ENCODE assay signal across 8 cellular contexts in the genomic region with DNA sequence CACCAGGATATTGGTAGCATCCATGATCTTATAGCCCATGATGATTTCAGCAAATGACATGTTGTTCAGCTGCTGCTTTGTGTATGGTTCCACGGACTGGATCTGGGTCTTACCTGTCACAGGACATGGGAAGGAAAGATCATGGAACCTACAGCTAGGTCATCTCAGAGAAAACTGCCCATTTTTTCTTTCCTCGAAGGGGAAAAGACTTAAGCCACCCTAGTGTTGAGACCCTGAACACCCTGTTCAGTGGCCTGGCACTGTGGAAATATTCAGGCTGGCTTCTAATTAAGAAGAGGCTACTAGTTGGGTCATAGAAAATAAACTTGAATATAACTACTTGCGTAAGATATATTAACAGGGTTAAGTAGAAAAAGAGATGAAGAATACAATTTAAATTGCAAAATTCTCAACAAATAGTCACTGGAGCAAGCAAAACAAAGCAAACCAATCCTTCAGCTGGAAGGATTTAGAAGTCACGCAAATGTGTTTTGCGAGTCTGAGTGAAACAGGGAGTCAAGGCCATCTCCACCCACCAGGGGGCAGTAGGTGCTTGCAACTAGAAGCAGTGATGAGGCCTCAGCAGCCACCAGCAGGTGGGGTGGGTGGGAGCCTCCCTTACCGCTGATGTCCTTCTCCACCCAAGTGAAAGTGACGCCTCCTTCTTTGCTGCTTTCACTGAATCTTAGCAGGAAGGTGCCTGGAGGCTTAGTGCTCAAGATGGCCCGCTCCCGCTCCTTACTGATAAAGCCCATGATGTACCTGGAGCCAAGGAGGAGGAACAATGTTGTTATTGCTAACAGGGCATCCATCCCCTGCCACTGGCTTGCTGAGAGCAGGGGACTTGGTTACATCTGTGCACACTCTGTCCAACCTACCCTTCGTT. TPM values are rescaled to one million over a fixed set of nuclear protein-coding genes. Genes with fewer than 3 reads are reported as not detected.
DNase-seq lines count a peak whose midpoint lies in the region; ATAC-seq, FAIRE-seq and TF ChIP-seq lines count a peak whose summit lies in the region.

No MANE protein-coding gene starts in this region.

- peak; percentile 95 for FAIRE-seq in GM12878 (lab: Jason Lieb, UNC)

- RAD21 ChIA-PET in GM12878 (lab: Charles Lee; ENCODE audit: unreplicated experiment): interaction anchor here (0.7 to 21.1 kb wide), 9 partner anchors 10 to 100 kb away, joined by 3 to 373 read pairs (median 3); partner anchors contain the start of gene STAT3

- TF ChIP-seq POLR2A in GM12878 (IDR thresholded peaks at IDR 0.05; ENCODE audit: low read depth, low read length): peak; percentile 32; the same call in 1 of the 2 replicates

- H2AFZ ChIP-seq in GM12878 (ENCODE audit: control insufficient read depth, low read depth, low read length): no peak overlapping the region
- H2AFZ ChIP-seq in smooth muscle cell (ENCODE audit: low read depth): no peak overlapping the region

- peak; percentile 99 for TF ChIP-seq RAD21 in GM12878 (IDR thresholded peaks at IDR 0.05; ENCODE audit: insufficient read depth, low read depth, low read length)

- in situ Hi-C loops in GM12878 (cut with MboI): loop anchor here (5.0 kb wide), 2 partner anchors 80 to 205 kb away; no protein-coding TSS in a partner anchor

- POLR2A ChIA-PET in GM12878 (lab: Charles Lee): interaction anchor here (0.6 to 1.5 kb wide), 5 partner anchors 11 to 126 kb away, joined by 3 to 7 read pairs (median 4); no protein-coding TSS in a partner anchor

- no TSS peak for BruUV-seq in GM12878 (replicated peaks; lab: Mats Ljungman, UMichigan)

- H3K9me3 ChIP-seq in GM12878 (replicated peaks; ENCODE audit: control insufficient read depth, insufficient read depth, low read length): no peaks in the 10 kb centered on the region
- no peaks in the 10 kb centered on the region for H3K9me3 ChIP-seq in smooth muscle cell (replicated peaks; ENCODE audit: low read depth)

- H3K27me3 ChIP-seq in GM12878 (replicated peaks in 1 of 2; ENCODE audit: control insufficient read depth in 2 of 2, insufficient read depth in 2 of 2, low read length in 1 of 2): no peaks in the 10 kb centered on the region
- H3K27me3 ChIP-seq in smooth muscle cell (ENCODE audit: low read depth): no peaks in the 10 kb centered on the region

- TF ChIP-seq CTCF in GM12878 (IDR thresholded peaks at IDR 0.05 in 2 of 3, conservative IDR thresholded peaks at IDR 0.05 in 1 of 3; ENCODE audit: control insufficient read depth in 2 of 3, extremely low read depth in 1 of 3, insufficient read depth in 1 of 3, low read depth in 3 of 3, low read length in 3 of 3) (peak; percentile 99 to 100 (median 100); a peak in 5 of 6 replicates), smooth muscle cell (IDR thresholded peaks at IDR 0.05; ENCODE audit: borderline replicate concordance, insufficient read depth, poor library complexity, severe bottlenecking) (peak; percentile 97)

- peak in 1 of 2 experiments; percentile 14; a peak in 1 of 4 replicates for TF ChIP-seq EP300 in GM12878 (IDR thresholded peaks at IDR 0.05; ENCODE audit: borderline replicate concordance in 1 of 2, control insufficient read depth in 1 of 2, low read depth in 2 of 2, low read length in 2 of 2)

- intact Hi-C loops in GM12878 (cut with micrococcal nuclease; ENCODE audit: unreplicated experiment): loop anchor here (1.0 to 5.0 kb wide), 4 partner anchors 65 to 204 kb away; partner anchors contain the start of gene STAT3

- SMC1A ChIA-PET in GM12878 (lab: Charles Lee; ENCODE audit: uncharacterized antibody, unreplicated experiment): interaction anchor here (0.6 to 23.8 kb wide), 13 partner anchors 9 to 205 kb away, joined by 3 to 528 read pairs (median 4); partner anchors contain the start of gene STAT3

- 15% methylated on average over 10 of the region's 10 CpGs for WGBS in GM12878 (ENCODE audit: insufficient coverage, insufficient replicate concordance, low lambda C conversion rate, missing lambda C conversion rate)
- WGBS in smooth muscle cell (ENCODE audit: low lambda C conversion rate): 47% methylated on average over 10 of the region's 10 CpGs

- H3K4me2 ChIP-seq in GM12878 (ENCODE audit: control insufficient read depth, insufficient read depth) (no peak overlapping the region; the same call in 1 of the 2 replicates), smooth muscle cell (no peak overlapping the region)

- H3K36me3 ChIP-seq in GM12878 (ENCODE audit: control insufficient read depth in 2 of 2, insufficient read depth in 2 of 2, low read length in 1 of 2): peaks cover 7 to 36% of the 10 kb centered on the region in 2 experiments; a peak in 3 of 4 replicates
- peaks cover 11% of the 10 kb centered on the region for H3K36me3 ChIP-seq in smooth muscle cell (ENCODE audit: low read depth)

- H4K20me1 ChIP-seq in GM12878 (ENCODE audit: control insufficient read depth, insufficient read depth) (no peaks in the 10 kb centered on the region), smooth muscle cell (ENCODE audit: low read depth) (peaks cover 70% of the 10 kb centered on the region)

- H3F3A ChIP-seq in smooth muscle cell (ENCODE audit: low read depth): peaks cover 19% of the 10 kb centered on the region

- no peak overlapping the region for H3K4me3 ChIP-seq in GM12878
- no peak overlapping the region for H3K4me3 ChIP-seq in smooth muscle cell

- H3K27ac ChIP-seq in GM12878 (ENCODE audit: control insufficient read depth, insufficient read depth) (peak overlapping the region; percentile 40), smooth muscle cell (ENCODE audit: low read depth) (peak overlapping the region; percentile 69)

- CTCF ChIA-PET in GM12878 (lab: Yijun Ruan, JAX): interaction anchor here (0.6 to 22.1 kb wide), 34 partner anchors 9 to 277 kb away, joined by 3 to 732 read pairs (median 3); partner anchors contain the start of genes CAVIN1, GHDC, NAGLU and STAT3

- H3K4me1 ChIP-seq in GM12878 (ENCODE audit: control insufficient read depth, insufficient read depth, low read length) (peaks cover 18% of the 10 kb centered on the region), smooth muscle cell (ENCODE audit: low read depth) (no peaks in the 10 kb centered on the region)

- ATAC-seq in HG02970 (IDR thresholded peaks at IDR 0.05; ENCODE audit: low FRiP score, unreplicated experiment): peak; percentile 60
- peak; percentile 99 for ATAC-seq in GM12878
- no peak for ATAC-seq in GM21619 (IDR thresholded peaks at IDR 0.05; ENCODE audit: unreplicated experiment)

- H3K79me2 ChIP-seq in GM12878 (ENCODE audit: control insufficient read depth, insufficient read depth, low read length): no peaks in the 10 kb centered on the region
- no peaks in the 10 kb centered on the region for H3K79me2 ChIP-seq in smooth muscle cell (ENCODE audit: low read depth)

- DNase-seq in EH (ENCODE audit: low read depth) (peak; percentile 91), NCI-H2171 (lab: John Stamatoyannopoulos, UW) (peak; percentile 87), UCSD-AML1 (lab: John Stamatoyannopoulos, UW; ENCODE audit: unreplicated experiment) (peak; percentile 90), GM12878 (ENCODE audit: low read depth, low spot score) (peak; percentile 61), iPS DF 19.7 (ENCODE audit: low read depth, low spot score) (peak; percentile 84), smooth muscle cell (lab: John Stamatoyannopoulos, UW; ENCODE audit: unreplicated experiment) (peak; percentile 75)

- H3K9ac ChIP-seq in GM12878 (ENCODE audit: control insufficient read depth, insufficient read depth, low read length): no peak overlapping the region
- H3K9ac ChIP-seq in smooth muscle cell (ENCODE audit: low read depth): no peak overlapping the region

TF ChIP-seq in GM12878, 131 proteins besides CTCF, POLR2A, EP300 and RAD21 (continues in another document):
- peak; percentile 100 for TF ChIP-seq SMC3 (IDR thresholded peaks at IDR 0.05; ENCODE audit: borderline replicate concordance, low read length)
- TF ChIP-seq ZZZ3 (IDR thresholded peaks at IDR 0.05; ENCODE audit: control insufficient read depth, insufficient read length, low read depth): no peak

RNA-seq across cellular contexts. Expression of gene STAT5A, which starts 34.3 kb away (rescaled TPM):
- total RNA-seq in GM12878 (2013; cell fraction: nucleolus; rRNA removed): 130 and 152 TPM in 2 replicates
- total RNA-seq in GM12878 (2014; rRNA removed) (71.1 and 81.1 TPM in 2 replicates), GM12878 (2014; rRNA removed; fragmentation: Illumina TruSeq; extraction: Trizol) (25.6 and 26.1 TPM in 2 replicates), GM12878 (2021) (78.9 and 86.4 TPM in 2 replicates), smooth muscle cell (1.7 and 2.6 TPM in 2 replicates)
- 18.4 TPM for polyA plus RNA-seq in GM12878 (2011; ENCODE audit: low read depth)
- polyA plus RNA-seq in GM12878 (2011; rRNA removed) (24.8 and 41.2 TPM in 2 replicates), GM12878 (2014; fragmentation: Illumina TruSeq; extraction: Trizol) (64.7 and 66.2 TPM in 2 replicates), GM12878 (2014; fragmentation: Nextera tagmentation; extraction: Ambion mirVana) (10 to 100 TPM; 14.8 to 24.0 TPM), GM12878 (2014; rRNA removed) (51.4 and 54.6 TPM in 2 replicates), GM12878 (2016; fragmentation: Nextera tagmentation; extraction: Ambion mirVana) (10 to 100 TPM; 36.6 to 41.8 TPM), smooth muscle cell (3.2 and 6.3 TPM in 2 replicates)
- polyA plus RNA-seq in GM12878 (2011; cell fraction: cytosol; rRNA removed): 45.7 and 47.5 TPM in 2 replicates
- polyA plus RNA-seq in GM12878 (2011; cell fraction: nucleus; rRNA removed): 167 and 182 TPM in 2 replicates
- polyA plus RNA-seq in GM12878 (2012): 51.7 TPM in 2 replicates
- polyA minus RNA-seq in GM12878 (2011; rRNA and poly(A)+ RNA removed): 63.8 and 74.0 TPM in 2 replicates
- 31.0 and 31.7 TPM in 2 replicates for polyA minus RNA-seq in GM12878 (2011; cell fraction: cytosol; rRNA and poly(A)+ RNA removed)
- polyA minus RNA-seq in GM12878 (2011; cell fraction: nucleus; rRNA and poly(A)+ RNA removed): 39.9 and 62.0 TPM in 2 replicates

RNA-seq across cellular contexts. Expression of gene STAT5B, which starts 46.4 kb away (rescaled TPM):
- total RNA-seq in GM12878 (2013; cell fraction: nucleolus; rRNA removed): 80.4 and 88.9 TPM in 2 replicates
- total RNA-seq in GM12878 (2014; rRNA removed) (54.0 and 58.5 TPM in 2 replicates), GM12878 (2014; rRNA removed; fragmentation: Illumina TruSeq; extraction: Trizol) (37.1 and 38.1 TPM in 2 replicates), GM12878 (2021) (66.6 and 69.6 TPM in 2 replicates), smooth muscle cell (10.7 and 29.3 TPM in 2 replicates)
- 22.5 TPM for polyA plus RNA-seq in GM12878 (2011; ENCODE audit: low read depth)
- polyA plus RNA-seq in GM12878 (2011; rRNA removed) (46.0 and 52.8 TPM in 2 replicates), GM12878 (2014; fragmentation: Illumina TruSeq; extraction: Trizol) (57.8 and 60.2 TPM in 2 replicates), GM12878 (2014; fragmentation: Nextera tagmentation; extraction: Ambion mirVana) (10 to 100 TPM; 11.0 to 11.8 TPM), GM12878 (2014; rRNA removed) (56.9 and 59.2 TPM in 2 replicates), GM12878 (2016; fragmentation: Nextera tagmentation; extraction: Ambion mirVana) (10 to 100 TPM; 38.8 to 40.6 TPM), smooth muscle cell (12.4 and 15.0 TPM in 2 replicates)
- polyA plus RNA-seq in GM12878 (2011; cell fraction: cytosol; rRNA removed): 41.9 and 44.7 TPM in 2 replicates
- 70.8 and 85.5 TPM in 2 replicates for polyA plus RNA-seq in GM12878 (2011; cell fraction: nucleus; rRNA removed)
- 33.3 and 39.8 TPM in 2 replicates for polyA plus RNA-seq in GM12878 (2012)
- 38.7 and 49.0 TPM in 2 replicates for polyA minus RNA-seq in GM12878 (2011; rRNA and poly(A)+ RNA removed)
- 18.0 and 18.9 TPM in 2 replicates for polyA minus RNA-seq in GM12878 (2011; cell fraction: cytosol; rRNA and poly(A)+ RNA removed)
- polyA minus RNA-seq in GM12878 (2011; cell fraction: nucleus; rRNA and poly(A)+ RNA removed): 15.6 and 24.7 TPM in 2 replicates
